Comparison of ENCODE assay signal across 24 cellular contexts in the genomic region with DNA sequence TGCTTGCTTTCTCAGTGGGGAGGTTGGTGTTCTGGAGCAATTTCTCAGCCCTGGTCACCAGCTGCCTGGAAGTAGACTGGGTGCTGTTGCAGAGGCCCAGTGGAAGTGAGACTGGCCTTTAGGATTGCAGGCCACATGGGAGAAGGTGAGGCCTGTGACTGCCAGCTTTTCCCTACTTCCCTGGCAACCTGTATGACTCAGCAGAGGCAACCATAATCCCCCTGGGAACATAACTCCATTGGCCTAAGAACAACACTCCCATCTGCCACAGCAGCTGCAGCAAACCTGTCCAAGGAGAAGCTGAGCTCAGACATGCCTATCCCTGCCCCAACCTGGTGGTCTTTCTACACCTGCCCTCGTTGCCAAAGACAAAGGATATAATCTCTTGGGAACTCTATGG.
DNase-seq lines count a peak whose midpoint lies in the region; ATAC-seq and TF ChIP-seq lines count a peak whose summit lies in the region.
"Had no signal": no experiment of that assay in that cellular context is flagged by ENCODE, and none has a peak within 500 bp of the region (broad histone marks: within the 10 kb centered on the region; RNA-seq: fewer than 3 reads in every experiment).

No MANE protein-coding gene starts in this region.

- 0 out of 2 replicates have a peak overlapping the region, but pooled peaks have one; percentile 39 for H2AFZ ChIP-seq in GM23338

- no peaks in the 10 kb centered on the region for H3K36me3 ChIP-seq in GM23338 (ENCODE audit: insufficient read depth)
- H3K36me3 ChIP-seq: MG63, right lobe of liver had no signal

- no peak overlapping the region for H3K4me3 ChIP-seq in GM23338
- H3K4me3 ChIP-seq: K562, MG63, right lobe of liver, SK-N-MC had no signal

- H3K4me3 Mint-ChIP-seq in GM23338 = no peak overlapping the region
- H3K4me3 Mint-ChIP-seq: activated CD4-positive, alpha-beta T cell treated with anti-CD3 and anti-CD28 coated beads, Interleukin-2, amount 10 ng/mL, durations not matched to agents 7 days and 5 days; stimulated activated naive CD8-positive, alpha-beta T cell treated with anti-CD3 and anti-CD28 coated beads, Interleukin-15, Interleukin-2, amounts not matched to agents 100 ng/mL and 50 ng/mL, for 24 hours; T-helper 2 cell treated with Interferon-gamma antibody and Interleukin-4, amounts not matched to agents 5 μg/mL and 100 μg/mL, for 36 hours had no signal

- no peaks in the 10 kb centered on the region for H3K9me2 ChIP-seq in GM23338 (ENCODE audit: insufficient read depth)

- H3K27me3 ChIP-seq in GM23338 (ENCODE audit: insufficient read depth) (no peaks in the 10 kb centered on the region), foreskin keratinocyte (no peaks in the 10 kb centered on the region)
- H3K27me3 ChIP-seq: MG63, right lobe of liver had no signal

- H3K4me2 ChIP-seq in GM23338 = no peak overlapping the region

- H3K4me1 Mint-ChIP-seq in GM23338 = peaks cover 5% of the 10 kb centered on the region
- H3K4me1 Mint-ChIP-seq: activated CD4-positive, alpha-beta T cell treated with anti-CD3 and anti-CD28 coated beads, Interleukin-2, amount 10 ng/mL, durations not matched to agents 7 days and 5 days; CD4-positive, CD25-positive, alpha-beta regulatory T cell had no signal

- H3K4me1 ChIP-seq in GM23338 (ENCODE audit: insufficient read depth) (no peaks in the 10 kb centered on the region), foreskin keratinocyte (no peaks in the 10 kb centered on the region)
- H3K4me1 ChIP-seq: right lobe of liver had no signal

- no peak for TF ChIP-seq CTCF in GM23338 (conservative IDR thresholded peaks at IDR 0.05; ENCODE audit: low read depth in 2 of 2)
- no peak for TF ChIP-seq CTCF in foreskin keratinocyte (conservative IDR thresholded peaks at IDR 0.05)

- no peaks in the 10 kb centered on the region; the same call in 2 of the 3 replicates for H3K9me3 Mint-ChIP-seq in GM23338

- no peaks in the 10 kb centered on the region for H4K20me1 ChIP-seq in GM23338 (replicated peaks; ENCODE audit: insufficient read depth)

- peak overlapping the region; percentile 73 for H3K27ac Mint-ChIP-seq in GM23338
- H3K27ac Mint-ChIP-seq: activated CD4-positive, alpha-beta T cell treated with anti-CD3 and anti-CD28 coated beads, Interleukin-2, amount 10 ng/mL, durations not matched to agents 7 days and 5 days; CD4-positive, CD25-positive, alpha-beta regulatory T cell; stimulated activated naive CD8-positive, alpha-beta T cell treated with anti-CD3 and anti-CD28 coated beads, Interleukin-15, Interleukin-2, amounts not matched to agents 100 ng/mL and 50 ng/mL, for 24 hours; T-helper 2 cell treated with Interferon-gamma antibody and Interleukin-4, amounts not matched to agents 5 μg/mL and 100 μg/mL, for 36 hours had no signal

- H3K27me3 Mint-ChIP-seq in GM23338 (ENCODE audit: insufficient read depth, low read depth, poor library complexity) = peaks cover 2% of the 10 kb centered on the region
- H3K27me3 Mint-ChIP-seq: activated CD4-positive, alpha-beta T cell treated with anti-CD3 and anti-CD28 coated beads, Interleukin-2, amount 10 ng/mL, durations not matched to agents 7 days and 5 days; CD4-positive, CD25-positive, alpha-beta regulatory T cell; stimulated activated naive CD8-positive, alpha-beta T cell treated with anti-CD3 and anti-CD28 coated beads, Interleukin-15, Interleukin-2, amounts not matched to agents 100 ng/mL and 50 ng/mL, for 24 hours had no signal

- H3K36me3 Mint-ChIP-seq in GM23338 (ENCODE audit: low read depth) = no peaks in the 10 kb centered on the region

- DNase-seq in DMS153 (lab: John Stamatoyannopoulos, UW) = peak; percentile 62
- no peak for DNase-seq in GM23338 (ENCODE audit: low spot score)
- peak; percentile 77 for DNase-seq in NCI-H524 treated with DMSO at 0.1 percent for 48 hours (lab: John Stamatoyannopoulos, UW)
- DNase-seq in foreskin keratinocyte = peak in 1 of 2 donors; percentile 67
- no peak for DNase-seq in hippocampal formation (lab: John Stamatoyannopoulos, UW)
- DNase-seq: activated CD4-positive, alpha-beta T cell treated with anti-CD3 and anti-CD28 coated beads, Interleukin-2, amount 10 ng/mL, durations not matched to agents 7 days and 5 days; activated naive CD4-positive, alpha-beta T cell treated with anti-CD3 and anti-CD28 coated beads, Interleukin-2, amount 50 U/mL, for 16 hours; anterior cingulate cortex; CD4-positive, CD25-positive, alpha-beta regulatory T cell; central memory CD4-positive, alpha-beta T cell; dermis blood vessel endothelial cell; GOT3; kidney glomerular epithelial cell; MG63; NCI-H1417; NCI-H2227 treated with DMSO at 0.1 percent for 48 hours; right lobe of liver had no signal

- H3K79me2 ChIP-seq in GM23338 (replicated peaks; ENCODE audit: insufficient read depth) = no peaks in the 10 kb centered on the region

- no peaks in the 10 kb centered on the region for H3F3A ChIP-seq in GM23338 (replicated peaks; ENCODE audit: low read depth)

- ATAC-seq in GM23338 (no peak), foreskin keratinocyte (peak; percentile 66), GM18861 (IDR thresholded peaks at IDR 0.05; ENCODE audit: unreplicated experiment) (no peak), SK-N-SH treated with all-trans-retinoic acid at 6 μM for 48 hours (no peak)
- ATAC-seq: K562, right lobe of liver had no signal

- H3K27ac ChIP-seq in GM23338 (ENCODE audit: low read depth) (no peak overlapping the region), foreskin keratinocyte (no peak overlapping the region)
- H3K27ac ChIP-seq: right lobe of liver, SK-N-MC, VCaP had no signal

TF ChIP-seq in SK-N-SH treated with all-trans-retinoic acid at 6 μM for 48 hours, 23 proteins besides CTCF, POLR2A, EP300 and RAD21:
- TF ChIP-seq TSHZ2 (CRISPR knock-in tag; IDR thresholded peaks at IDR 0.05) (no peak), ESRRG (CRISPR knock-in tag; IDR thresholded peaks at IDR 0.05) (no peak), ZC3H10 (CRISPR knock-in tag; IDR thresholded peaks at IDR 0.05) (no peak), OSR1 (CRISPR knock-in tag; IDR thresholded peaks at IDR 0.05) (no peak), ZFP3 (CRISPR knock-in tag; IDR thresholded peaks at IDR 0.05) (no peak)
- TF ChIP-seq, protein P1, sequence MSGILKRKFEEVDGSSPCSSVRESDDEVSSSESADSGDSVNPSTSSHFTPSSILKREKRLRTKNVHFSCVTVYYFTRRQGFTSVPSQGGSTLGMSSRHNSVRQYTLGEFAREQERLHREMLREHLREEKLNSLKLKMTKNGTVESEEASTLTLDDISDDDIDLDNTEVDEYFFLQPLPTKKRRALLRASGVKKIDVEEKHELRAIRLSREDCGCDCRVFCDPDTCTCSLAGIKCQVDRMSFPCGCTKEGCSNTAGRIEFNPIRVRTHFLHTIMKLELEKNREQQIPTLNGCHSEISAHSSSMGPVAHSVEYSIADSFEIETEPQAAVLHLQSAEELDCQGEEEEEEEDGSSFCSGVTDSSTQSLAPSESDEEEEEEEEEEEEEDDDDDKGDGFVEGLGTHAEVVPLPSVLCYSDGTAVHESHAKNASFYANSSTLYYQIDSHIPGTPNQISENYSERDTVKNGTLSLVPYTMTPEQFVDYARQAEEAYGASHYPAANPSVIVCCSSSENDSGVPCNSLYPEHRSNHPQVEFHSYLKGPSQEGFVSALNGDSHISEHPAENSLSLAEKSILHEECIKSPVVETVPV (CRISPR knock-in tag; IDR thresholded peaks at IDR 0.05) = no peak

Comparison
In these comparisons a context has a peak if more than half of its experiments do, and no peak if none do; other contexts are left out.
1. DNase-seq: peak in DMS153 (single experiment) and NCI-H524 treated with DMSO at 0.1 percent for 48 hours (single experiment); none in GM23338 (single experiment) and hippocampal formation (0 of 2).